Comparison of ENCODE assay signal across 22 cellular contexts in the genomic region with DNA sequence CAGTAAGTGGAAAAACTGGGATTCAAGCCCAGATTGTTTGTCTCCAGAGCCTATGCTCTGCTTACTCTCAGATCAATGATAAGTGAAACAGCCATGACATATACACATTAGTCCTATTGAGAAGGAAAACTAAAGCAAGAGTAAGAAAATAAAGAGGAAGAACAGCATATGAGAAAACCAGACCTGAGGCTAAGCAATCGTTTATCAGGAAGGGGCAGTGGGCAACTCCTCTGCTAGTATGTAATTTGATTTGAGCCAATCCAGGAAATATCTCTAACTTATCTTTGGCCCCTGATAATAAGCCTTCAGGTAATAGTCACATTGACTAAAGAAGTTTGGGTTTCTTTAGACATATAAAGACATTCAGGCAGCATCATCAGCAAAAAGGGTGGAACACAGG.
"Had no signal": no experiment of that assay in that cellular context is flagged by ENCODE, and none has a peak within 500 bp of the region (broad histone marks: within the 10 kb centered on the region; RNA-seq: fewer than 3 reads in every experiment).

No MANE protein-coding gene starts in this region.

- H3K27me3 Mint-ChIP-seq: IgD-negative memory B cell had no signal

- H3K36me3 Mint-ChIP-seq: IgD-negative memory B cell had no signal

- ATAC-seq: K562, Panc1, PC-3 had no signal

- H3K9ac ChIP-seq: KMS-11 had no signal

- DNase-seq: Kasumi-1, MV-4-11, NCI-H1048, NCI-H1105, NCI-H1417, NCI-H1436 treated with DMSO at 0.1 percent for 48 hours, NCI-H1694, NCI-H187 treated with DMSO at 0.1 percent for 48 hours, NCI-H2029 treated with DMSO at 0.1 percent for 48 hours, NCI-H2171 treated with DMSO at 0.1 percent for 48 hours, NCI-H345, NCI-H526 treated with DMSO at 0.1 percent for 48 hours, NCI-H748 treated with DMSO at 0.1 percent for 48 hours, PC-3, SHP77, T-helper 1 cell had no signal

- H3K4me2 ChIP-seq: KMS-11 had no signal

- H3K4me1 Mint-ChIP-seq: IgD-negative memory B cell had no signal

- H3K27ac ChIP-seq: HL-60, KMS-11, RWPE1 had no signal

- H3K4me3 ChIP-seq: K562 had no signal

- H3K4me3 Mint-ChIP-seq: IgD-negative memory B cell had no signal

- H3K27ac Mint-ChIP-seq: IgD-negative memory B cell had no signal
